In the genomic region with DNA sequence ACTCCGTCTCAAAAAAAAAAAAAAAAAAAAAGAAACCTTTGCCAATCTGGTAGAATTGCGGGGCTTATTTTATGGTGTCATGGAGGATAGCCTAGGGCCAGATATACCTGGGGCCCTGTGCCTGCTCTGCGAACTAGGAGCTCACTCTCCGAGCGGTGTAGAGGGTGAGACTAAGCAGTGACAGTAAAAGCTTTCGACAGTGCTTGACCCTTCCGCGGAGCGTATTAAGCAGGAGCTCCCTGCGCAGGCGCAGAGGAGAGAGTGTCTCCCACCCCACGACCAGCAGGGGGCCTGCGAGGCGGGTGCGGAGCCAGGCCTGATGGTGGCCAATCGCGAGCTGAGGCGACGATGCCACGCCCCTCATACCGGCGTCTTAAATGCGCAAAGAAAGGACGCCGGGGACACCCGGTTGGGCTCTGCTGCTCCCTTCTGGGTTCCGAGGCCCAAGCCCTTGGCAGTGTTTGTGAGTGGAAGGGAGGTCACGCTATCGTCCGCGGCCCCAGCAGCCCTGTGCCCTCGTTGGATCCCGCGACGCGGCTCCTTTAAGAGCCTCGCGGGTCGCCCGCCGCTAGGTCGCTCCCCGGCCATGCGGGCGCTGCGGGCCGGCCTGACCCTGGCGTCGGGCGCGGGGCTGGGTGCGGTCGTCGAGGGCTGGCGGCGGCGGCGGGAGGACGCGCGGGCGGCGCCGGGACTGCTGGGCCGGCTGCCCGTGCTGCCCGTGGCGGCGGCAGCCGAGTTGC, we compare ENCODE assay signal across 8 cellular contexts. TPM values are rescaled to one million over a fixed set of nuclear protein-coding genes. Genes with fewer than 3 reads are reported as not detected.
DNase-seq lines count a peak whose midpoint lies in the region; ATAC-seq lines count a peak whose summit lies in the region.

A gene (plus strand): TSS at position 402 of the 740 bp plus-strand sequence. CDS start 185 bp downstream, at position 587.

- DNase-seq in DMS153 (lab: John Stamatoyannopoulos, UW) (peak; percentile 96), OCI-M1 (lab: John Stamatoyannopoulos, UW) (peak; percentile 99), activated T-cell treated with anti-CD3 and anti-CD28 coated beads for 24 hours (ENCODE audit: low read depth) (peak; percentile 98), epidermal melanocyte (ENCODE audit: insufficient read length, low spot score) (peak; percentile 99), middle frontal gyrus (ENCODE audit: extremely low spot score, low spot score) (peak; percentile 96)
- peak; percentile 96 to 98 for DNase-seq in stimulated activated CD8-positive, alpha-beta memory T cell treated with anti-CD3 and anti-CD28 coated beads, Interleukin-2, amount 100 ng/mL, for 48 hours (ENCODE audit: low read depth in 2 of 2)

- peak within 1 kb of the TSS; percentile 82 to 96 (median 94) for H3K4me3 Mint-ChIP-seq in IgD-negative memory B cell

- H3K36me3 Mint-ChIP-seq in IgD-negative memory B cell, result no peaks in the 10 kb centered on the region

- peaks cover 0 to 2% (median 0%) of the 10 kb centered on the region in 3 donors for H3K9me3 Mint-ChIP-seq in IgD-negative memory B cell

- ATAC-seq in GM21526 (IDR thresholded peaks at IDR 0.05; ENCODE audit: low FRiP score, unreplicated experiment), result peak; percentile 85

- H3K27me3 Mint-ChIP-seq in IgD-negative memory B cell, result no peaks in the 10 kb centered on the region

- H3K4me1 Mint-ChIP-seq in IgD-negative memory B cell, result peaks cover 6 to 9% (median 8%) of the 10 kb centered on the region in 3 donors

- H3K27ac Mint-ChIP-seq in IgD-negative memory B cell, result peak within 1 kb of the TSS; percentile 94 to 98 (median 97)

RNA-seq across cellular contexts. Expression of the gene that starts here (rescaled TPM):
- polyA plus RNA-seq in IgD-negative memory B cell, result 15.3 TPM

Comparison
In these comparisons a context has a peak if more than half of its experiments do, and no peak if none do; other contexts are left out.
1. Peak in every context shown above with its lines: DNase-seq and ATAC-seq.